14 cellular contexts compared by ENCODE assay signal in the genomic region with DNA sequence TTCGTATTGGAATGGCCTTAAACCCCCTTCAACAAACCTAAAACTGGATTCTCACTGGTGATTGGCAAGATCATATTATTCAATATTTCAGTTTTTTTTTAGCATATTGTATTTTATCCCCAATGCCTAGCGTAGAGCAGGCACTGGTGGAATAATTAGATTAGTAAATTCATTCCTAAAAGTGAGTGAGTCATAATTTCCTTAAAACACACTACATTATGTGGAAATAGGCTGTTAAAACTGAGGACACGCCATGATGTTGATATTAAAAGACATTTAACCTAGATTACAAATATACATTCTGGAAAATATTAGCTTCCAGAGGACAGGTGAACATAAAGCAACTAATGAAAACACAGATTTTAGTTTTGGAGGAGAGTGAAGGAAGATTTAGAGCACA.
DNase-seq lines count a peak whose midpoint lies in the region; ATAC-seq lines count a peak whose summit lies in the region.
"Had no signal": no experiment of that assay in that cellular context is flagged by ENCODE, and none has a peak within 500 bp of the region (broad histone marks: within the 10 kb centered on the region; RNA-seq: fewer than 3 reads in every experiment).

No MANE protein-coding gene starts in this region.

- H3K4me1 ChIP-seq in adipocyte (ENCODE audit: control insufficient read depth, insufficient read depth, low read length), result peaks cover 9% of the 10 kb centered on the region

- H3K9me3 Mint-ChIP-seq in activated CD4-positive, alpha-beta T cell treated with anti-CD3 and anti-CD28 coated beads, Interleukin-2, amount 10 ng/mL, durations not matched to agents 24 days and 14 days, result no peaks in the 10 kb centered on the region

- intact Hi-C loops in activated CD4-positive, alpha-beta T cell treated with anti-CD3 and anti-CD28 coated beads, Interleukin-2, amount 10 ng/mL, durations not matched to agents 24 days and 14 days (cut with micrococcal nuclease), result no loop called here

- DNase-seq in EH (ENCODE audit: low read depth) (peak; percentile 36), adipocyte (ENCODE audit: low read depth) (peak; percentile 75), fibroblast of gingiva (ENCODE audit: low read depth) (peak; percentile 67), lung microvascular endothelial cell (ENCODE audit: low read depth in 2 of 2) (peak; percentile 21 to 56), SHP77 treated with DMSO at 0.1 percent for 48 hours (lab: John Stamatoyannopoulos, UW) (no peak)
- no peak for DNase-seq in activated CD4-positive, alpha-beta T cell treated with anti-CD3 and anti-CD28 coated beads, Interleukin-2, amount 10 ng/mL, durations not matched to agents 24 days and 14 days
- DNase-seq: KG1, NCI-H1048, NCI-H2081 treated with DMSO at 0.1 percent for 48 hours, NCI-H510A had no signal

- H3K36me3 ChIP-seq in adipocyte (ENCODE audit: control insufficient read depth, insufficient read depth, low read length, severe bottlenecking), result no peaks in the 10 kb centered on the region

- H3K4me3 Mint-ChIP-seq in activated CD4-positive, alpha-beta T cell treated with anti-CD3 and anti-CD28 coated beads, Interleukin-2, amount 10 ng/mL, durations not matched to agents 24 days and 14 days, result no peak overlapping the region

- ATAC-seq in HG03045 (IDR thresholded peaks at IDR 0.05; ENCODE audit: unreplicated experiment) (no peak), HG03457 (IDR thresholded peaks at IDR 0.05; ENCODE audit: unreplicated experiment) (no peak)
- ATAC-seq: Panc1, Right ventricle myocardium inferior had no signal

- H3K27ac Mint-ChIP-seq in activated CD4-positive, alpha-beta T cell treated with anti-CD3 and anti-CD28 coated beads, Interleukin-2, amount 10 ng/mL, durations not matched to agents 24 days and 14 days, result no peak overlapping the region

- H3K9ac ChIP-seq in adipocyte (ENCODE audit: low read length), result no peak overlapping the region

- no peaks in the 10 kb centered on the region for H3K27me3 Mint-ChIP-seq in activated CD4-positive, alpha-beta T cell treated with anti-CD3 and anti-CD28 coated beads, Interleukin-2, amount 10 ng/mL, durations not matched to agents 24 days and 14 days

- no peaks in the 10 kb centered on the region for H3K36me3 Mint-ChIP-seq in activated CD4-positive, alpha-beta T cell treated with anti-CD3 and anti-CD28 coated beads, Interleukin-2, amount 10 ng/mL, durations not matched to agents 24 days and 14 days (ENCODE audit: low read depth)

- no peaks in the 10 kb centered on the region for H3K27me3 ChIP-seq in adipocyte (replicated peaks; ENCODE audit: control insufficient read depth, insufficient read depth, low read length)

- no peaks in the 10 kb centered on the region for H3K4me1 Mint-ChIP-seq in activated CD4-positive, alpha-beta T cell treated with anti-CD3 and anti-CD28 coated beads, Interleukin-2, amount 10 ng/mL, durations not matched to agents 24 days and 14 days

- no peak overlapping the region for H3K4me3 ChIP-seq in adipocyte (ENCODE audit: low read length)

- no peaks in the 10 kb centered on the region for H3K9me3 ChIP-seq in adipocyte (ENCODE audit: control insufficient read depth, low read length)

Comparison
In these comparisons a context has a peak if more than half of its experiments do, and no peak if none do; other contexts are left out.
1. DNase-seq: peak in EH (single experiment), adipocyte (single experiment), fibroblast of gingiva (single experiment) and lung microvascular endothelial cell (2 of 2); none in activated CD4-positive, alpha-beta T cell treated with anti-CD3 and anti-CD28 coated beads, Interleukin-2, amount 10 ng/mL, durations not matched to agents 24 days and 14 days (single experiment) and SHP77 treated with DMSO at 0.1 percent for 48 hours (single experiment).